In the genomic region with DNA sequence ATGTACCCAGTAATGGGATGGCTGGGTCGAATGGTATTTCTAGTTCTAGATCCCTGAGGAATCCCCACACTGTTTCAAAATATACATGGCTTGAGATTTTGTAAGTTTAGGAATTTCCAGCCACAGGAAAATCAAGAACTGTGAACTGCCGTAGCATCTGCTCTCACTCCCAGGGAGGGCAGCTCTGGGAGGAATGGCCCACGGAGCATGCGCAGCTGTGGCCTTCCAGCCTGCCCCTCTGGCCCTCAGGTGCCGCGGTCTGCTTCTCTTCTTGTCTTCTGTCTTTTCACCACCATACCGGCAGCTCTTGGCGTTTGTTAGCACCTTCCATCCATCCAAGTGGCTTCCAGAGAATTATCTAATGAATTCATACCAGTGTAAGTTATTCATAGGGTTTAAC, we compare ENCODE assay signal across 13 cellular contexts. TPM values are rescaled to one million over a fixed set of nuclear protein-coding genes. Genes with fewer than 3 reads are reported as not detected.
"Had no signal": no experiment of that assay in that cellular context is flagged by ENCODE, and none has a peak within 500 bp of the region (broad histone marks: within the 10 kb centered on the region; RNA-seq: fewer than 3 reads in every experiment).

No MANE protein-coding gene starts in this region.

- H3K27ac ChIP-seq: ascending aorta, epithelial cell of prostate, parathyroid adenoma had no signal

- H3K27ac Mint-ChIP-seq: activated CD8-positive, alpha-beta T cell treated with anti-CD3 and anti-CD28 coated beads, Interleukin-2, amount 10 ng/mL, durations not matched to agents 7 days and 5 days; WTC11 had no signal

- H3K36me3 Mint-ChIP-seq: WTC11 had no signal

- DNase-seq: activated CD4-positive, alpha-beta T cell treated with anti-CD3 and anti-CD28 coated beads for 48 hours; activated CD8-positive, alpha-beta T cell treated with anti-CD3 and anti-CD28 coated beads, Interleukin-2, amount 10 ng/mL, durations not matched to agents 7 days and 5 days; islet precursor cell; mammary epithelial cell; retina; stimulated activated CD4-positive, alpha-beta T cell treated with anti-CD3 and anti-CD28 coated beads, Interleukin-2, amount 100 ng/mL, for 48 hours; stimulated activated naive B cell treated with anti-CD40 and anti-IgM and Interleukin-4, amounts not matched to agents 10 μg/mL and 1 μg/mL and 100 μg/mL, for 72 hours had no signal

- H3K4me3 Mint-ChIP-seq: activated CD8-positive, alpha-beta T cell treated with anti-CD3 and anti-CD28 coated beads, Interleukin-2, amount 10 ng/mL, durations not matched to agents 7 days and 5 days; stimulated activated naive B cell treated with anti-CD40 and anti-IgM and Interleukin-4, amounts not matched to agents 10 μg/mL and 1 μg/mL and 100 μg/mL, for 72 hours; WTC11 had no signal

- H3K9me3 ChIP-seq: ascending aorta, tibial nerve had no signal

- H3K27me3 ChIP-seq: ascending aorta had no signal

- ATAC-seq: activated CD8-positive, alpha-beta T cell treated with anti-CD3 and anti-CD28 coated beads, Interleukin-2, amount 10 ng/mL, durations not matched to agents 7 days and 5 days; left lobe of liver; stimulated activated naive B cell treated with anti-CD40 and anti-IgM and Interleukin-4, amounts not matched to agents 10 μg/mL and 1 μg/mL and 100 μg/mL, for 72 hours; WTC11 had no signal

RNA-seq across cellular contexts. Expression of a gene that starts 55.9 kb away (rescaled TPM):
- total RNA-seq: ascending aorta had no signal
